8 cellular contexts compared by ENCODE assay signal in the genomic region with DNA sequence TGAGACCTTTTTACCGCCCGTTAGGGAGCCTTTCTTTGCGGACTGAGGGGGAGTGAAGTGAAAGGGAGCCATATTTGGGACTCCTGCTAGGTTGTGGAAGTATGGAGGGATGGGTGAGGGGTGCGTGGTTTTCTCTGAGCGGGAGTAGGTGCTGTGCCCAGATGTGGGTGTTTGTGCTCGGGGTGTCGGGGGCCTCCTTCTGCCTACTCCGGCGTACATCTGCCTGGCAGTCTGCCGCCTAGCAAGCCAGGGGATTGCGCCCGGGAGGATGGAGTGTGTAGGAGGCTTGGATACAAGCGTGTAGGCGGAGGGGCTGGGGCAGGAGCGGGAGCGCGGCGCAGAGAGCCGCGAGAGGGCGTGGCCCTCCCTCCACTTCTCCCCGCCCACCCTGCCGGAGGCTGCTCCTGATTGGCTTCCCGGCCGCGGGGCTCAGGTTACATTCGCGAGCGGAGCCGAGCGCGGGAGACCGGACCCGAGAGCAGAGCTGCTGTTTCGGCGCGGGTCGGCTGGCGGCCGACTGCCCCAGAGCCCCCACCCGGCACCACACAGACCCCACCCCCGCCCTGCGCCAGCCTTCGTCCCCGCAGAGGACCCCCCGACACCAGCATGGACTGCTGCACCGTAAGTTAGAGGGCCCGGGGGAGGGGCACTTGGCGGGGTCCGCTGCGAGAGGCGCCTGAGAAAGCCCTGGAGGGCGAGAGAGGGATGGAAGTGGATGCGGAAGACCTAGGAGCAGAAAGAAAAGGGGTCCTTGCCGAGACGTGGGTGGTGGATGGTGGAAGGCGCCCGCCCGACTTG. TPM values are rescaled to one million over a fixed set of nuclear protein-coding genes. Genes with fewer than 3 reads are reported as not detected.
DNase-seq lines count a peak whose midpoint lies in the region; ATAC-seq, FAIRE-seq and TF ChIP-seq lines count a peak whose summit lies in the region.

A gene (plus strand): TSS at position 464 of the 798 bp plus-strand sequence. CDS start 143 bp downstream, at position 607.

- H3K9me2 ChIP-seq in hepatocyte (replicated peaks; ENCODE audit: insufficient read depth), result no peaks in the 10 kb centered on the region

- H3K4me3 ChIP-seq in astrocyte (ENCODE audit: insufficient read depth, low read depth, low read length), result peak within 1 kb of the TSS; percentile 65
- H3K4me3 ChIP-seq in hepatocyte, result peak within 1 kb of the TSS; percentile 27
- H3K4me3 ChIP-seq in aorta (ENCODE audit: low read length in 2 of 2), result peak within 1 kb of the TSS; percentile 62 to 77

- H3K9ac ChIP-seq in astrocyte (ENCODE audit: low read length), result peak within 1 kb of the TSS; percentile 69

- peak within 1 kb of the TSS; percentile 99 for H3K4me2 ChIP-seq in astrocyte (ENCODE audit: low read length)
- peak within 1 kb of the TSS; percentile 93 for H3K4me2 ChIP-seq in hepatocyte

- peaks cover 5% of the 10 kb centered on the region for H3K4me1 ChIP-seq in astrocyte (ENCODE audit: insufficient read depth, low read length)
- no peaks in the 10 kb centered on the region for H3K4me1 ChIP-seq in hepatocyte (ENCODE audit: insufficient read depth)
- no peaks in the 10 kb centered on the region for H3K4me1 ChIP-seq in aorta (ENCODE audit: control insufficient read depth in 1 of 2, insufficient read depth in 2 of 2, low read length in 2 of 2)

- DNase-seq in NCI-H146 treated with DMSO at 0.1 percent for 48 hours (lab: John Stamatoyannopoulos, UW; ENCODE audit: unreplicated experiment), result peak; percentile 84
- DNase-seq in T-helper 2 cell treated with Interferon-gamma antibody and Interleukin-4, amounts not matched to agents 5 μg/mL and 100 μg/mL, for 36 hours (ENCODE audit: low spot score), result peak; percentile 83
- peak; percentile 67 for DNase-seq in astrocyte (ENCODE audit: low read depth)
- DNase-seq in hepatocyte (ENCODE audit: low spot score), result peak; percentile 96
- DNase-seq in retina, result peak; percentile 93
- DNase-seq in aorta, result peak; percentile 96 to 98

- peaks cover 4% of the 10 kb centered on the region for H4K20me1 ChIP-seq in astrocyte (ENCODE audit: insufficient read depth, low read length)
- H4K20me1 ChIP-seq in hepatocyte (ENCODE audit: insufficient read depth, poor library complexity, severe bottlenecking), result no peaks in the 10 kb centered on the region

- peaks cover 12% of the 10 kb centered on the region for H3K4me1 Mint-ChIP-seq in T-helper 2 cell treated with Interferon-gamma antibody and Interleukin-4, amounts not matched to agents 5 μg/mL and 100 μg/mL, for 36 hours (ENCODE audit: low read depth)
- peaks cover 7% of the 10 kb centered on the region for H3K4me1 Mint-ChIP-seq in astrocyte (ENCODE audit: low read depth, unreplicated experiment)

- H2AFZ ChIP-seq in astrocyte (ENCODE audit: low read depth, low read length) (peak within 1 kb of the TSS; percentile 95), hepatocyte (peak within 1 kb of the TSS; percentile 41)

- H3K27ac ChIP-seq in astrocyte (ENCODE audit: low read depth, low read length) (no peak within 1 kb of the TSS), hepatocyte (no peak within 1 kb of the TSS), aorta (ENCODE audit: low read depth in 1 of 2, low read length in 2 of 2) (peak within 1 kb of the TSS in 1 of 2 donors; percentile 2)

- H3K27me3 Mint-ChIP-seq in T-helper 2 cell treated with Interferon-gamma antibody and Interleukin-4, amounts not matched to agents 5 μg/mL and 100 μg/mL, for 36 hours (ENCODE audit: low read depth), result peaks cover 52% of the 10 kb centered on the region
- H3K27me3 Mint-ChIP-seq in astrocyte (ENCODE audit: low read depth, unreplicated experiment), result peaks cover 82% of the 10 kb centered on the region

- H3K27ac Mint-ChIP-seq in T-helper 2 cell treated with Interferon-gamma antibody and Interleukin-4, amounts not matched to agents 5 μg/mL and 100 μg/mL, for 36 hours, result no peak within 1 kb of the TSS
- H3K27ac Mint-ChIP-seq in astrocyte (ENCODE audit: unreplicated experiment), result no peak within 1 kb of the TSS

- H3K36me3 ChIP-seq in astrocyte (ENCODE audit: insufficient read depth, low read length) (no peaks in the 10 kb centered on the region), hepatocyte (replicated peaks; ENCODE audit: insufficient read depth, low read depth) (no peaks in the 10 kb centered on the region), aorta (ENCODE audit: control insufficient read depth in 1 of 2, insufficient read depth in 2 of 2, low read length in 1 of 2) (no peaks in the 10 kb centered on the region)

- no peaks in the 10 kb centered on the region for H3K79me2 ChIP-seq in astrocyte (ENCODE audit: insufficient read depth, low read length)
- no peaks in the 10 kb centered on the region for H3K79me2 ChIP-seq in hepatocyte

- no peak for FAIRE-seq in astrocyte (lab: Jason Lieb, UNC)

- H3K4me3 Mint-ChIP-seq in T-helper 2 cell treated with Interferon-gamma antibody and Interleukin-4, amounts not matched to agents 5 μg/mL and 100 μg/mL, for 36 hours, result peak within 1 kb of the TSS; percentile 80
- peak within 1 kb of the TSS; percentile 86 for H3K4me3 Mint-ChIP-seq in astrocyte (ENCODE audit: unreplicated experiment)

- H3K27me3 ChIP-seq in astrocyte (ENCODE audit: insufficient read depth, low read length), result peaks cover 12% of the 10 kb centered on the region
- peaks cover 79% of the 10 kb centered on the region for H3K27me3 ChIP-seq in hepatocyte
- no peaks in the 10 kb centered on the region for H3K27me3 ChIP-seq in aorta (ENCODE audit: control insufficient read depth in 1 of 2, insufficient read depth in 2 of 2, low read length in 1 of 2)

- ATAC-seq in GM18502 (IDR thresholded peaks at IDR 0.05; ENCODE audit: poor library complexity, unreplicated experiment) (peak; percentile 99), HG02885 (IDR thresholded peaks at IDR 0.05; ENCODE audit: poor library complexity, unreplicated experiment) (peak; percentile 99), aorta (ENCODE audit: low FRiP score) (peak; percentile 97)

- no peaks in the 10 kb centered on the region for H3K9me3 Mint-ChIP-seq in T-helper 2 cell treated with Interferon-gamma antibody and Interleukin-4, amounts not matched to agents 5 μg/mL and 100 μg/mL, for 36 hours
- H3K9me3 Mint-ChIP-seq in astrocyte (ENCODE audit: unreplicated experiment), result peaks cover 3% of the 10 kb centered on the region

- H3K9me3 ChIP-seq in astrocyte (ENCODE audit: insufficient read depth, low read depth, low read length), result no peaks in the 10 kb centered on the region
- H3K9me3 ChIP-seq in hepatocyte (ENCODE audit: low read depth), result no peaks in the 10 kb centered on the region
- H3K9me3 ChIP-seq in aorta (ENCODE audit: control insufficient read depth, low read length), result no peaks in the 10 kb centered on the region

- H3K36me3 Mint-ChIP-seq in T-helper 2 cell treated with Interferon-gamma antibody and Interleukin-4, amounts not matched to agents 5 μg/mL and 100 μg/mL, for 36 hours (ENCODE audit: low read depth), result no peaks in the 10 kb centered on the region
- H3K36me3 Mint-ChIP-seq in astrocyte (ENCODE audit: low read depth, unreplicated experiment), result peaks cover 4% of the 10 kb centered on the region

- 3% methylated on average over 19 of the region's 59 CpGs for WGBS in hepatocyte (ENCODE audit: low lambda C conversion rate, missing lambda C conversion rate)
- WGBS in aorta, 2 donors, result 0 to 1% methylated on average over 36 to 59 of the region's 59 CpGs

- intact Hi-C loops in aorta (cut with DNase I), result loop anchor here (5.0 kb wide), 2 partner anchors 67 to 72 kb away; a partner anchor contains a TSS

- TF ChIP-seq CTCF in astrocyte (IDR thresholded peaks at IDR 0.05; ENCODE audit: insufficient read depth, low read depth, low read length) (no peak), hepatocyte (IDR thresholded peaks at IDR 0.05; ENCODE audit: poor library complexity) (no peak)

RNA-seq across cellular contexts. Expression of the gene that starts here (rescaled TPM):
- 1.5 and 1.7 TPM in 2 replicates for total RNA-seq in astrocyte
- not detected in 2 replicates for total RNA-seq in hepatocyte
- 1.1 and 1.2 TPM in 2 replicates for polyA plus RNA-seq in hepatocyte
- 10 to 100 TPM; 33.2 to 41.1 TPM for total RNA-seq in aorta
- polyA plus RNA-seq in aorta, result 10 to 100 TPM; 15.4 to 38.5 TPM

Comparison
In these comparisons a context has a peak if more than half of its experiments do, and no peak if none do; other contexts are left out.
1. RNA of the gene that starts here (total RNA-seq): 33.2 to 41.1 TPM in aorta; 1.5 to 1.7 TPM in astrocyte and not detected in hepatocyte; every median in the first group is over 10 times any median in the second.
2. Peak in every context shown above with its lines, with median percentiles within 50 percentile points of each other: ATAC-seq, DNase-seq and H3K4me3 ChIP-seq.